In genomic region chr2:218423584-218423983, GRCh38 we compare ENCODE assay signal across 22 cellular contexts. TPM values are rescaled to one million over a fixed set of nuclear protein-coding genes. Genes with fewer than 3 reads are reported as not detected.
DNase-seq lines count a peak whose midpoint lies in the region; ATAC-seq and TF ChIP-seq lines count a peak whose summit lies in the region.
"Had no signal": no experiment of that assay in that cellular context is flagged by ENCODE, and none has a peak within 500 bp of the region (broad histone marks: within the 10 kb centered on the region; RNA-seq: fewer than 3 reads in every experiment).

No MANE protein-coding gene starts in this region.

- no peaks in the 10 kb centered on the region for H3F3A ChIP-seq in GM23338 (replicated peaks; ENCODE audit: low read depth)
- H3F3A ChIP-seq in neural progenitor cell (ENCODE audit: low read depth), result no peaks in the 10 kb centered on the region

- DNase-seq in Right ventricle myocardium inferior (ENCODE audit: missing footprints) (peak; percentile 37), left cardiac atrium (no peak), GM23338 (ENCODE audit: low spot score) (no peak), neural progenitor cell (ENCODE audit: low spot score) (no peak), type B pancreatic cell (ENCODE audit: extremely low spot score, unreplicated experiment) (no peak)
- DNase-seq in stimulated activated CD4-positive, alpha-beta T cell treated with anti-CD3 and anti-CD28 coated beads, Interleukin-2, amount 100 ng/mL, for 48 hours, result no peak
- DNase-seq: 8988T; CD4-positive, alpha-beta memory T cell; DMS 273 treated with DMSO at 0.1 percent for 48 hours; DMS53; DND-41; EL; GM23248; HFFc6 had no signal

- H3K27me3 ChIP-seq in GM23338 (ENCODE audit: insufficient read depth), result no peaks in the 10 kb centered on the region
- no peaks in the 10 kb centered on the region for H3K27me3 ChIP-seq in neural progenitor cell
- H3K27me3 ChIP-seq: BLaER1 had no signal

- no peak overlapping the region for H2AFZ ChIP-seq in GM23338
- H2AFZ ChIP-seq in neural progenitor cell (replicated peaks), result no peak overlapping the region
- H2AFZ ChIP-seq: GM23248 had no signal

- H3K9me3 Mint-ChIP-seq in GM23338, result no peaks in the 10 kb centered on the region
- no peaks in the 10 kb centered on the region for H3K9me3 Mint-ChIP-seq in neural progenitor cell
- no peaks in the 10 kb centered on the region for H3K9me3 Mint-ChIP-seq in type B pancreatic cell
- H3K9me3 Mint-ChIP-seq: CD14-positive monocyte; CD4-positive, alpha-beta memory T cell; HFFc6 had no signal

- H3K36me3 Mint-ChIP-seq in GM23338 (ENCODE audit: low read depth), result no peaks in the 10 kb centered on the region
- no peaks in the 10 kb centered on the region for H3K36me3 Mint-ChIP-seq in neural progenitor cell
- no peaks in the 10 kb centered on the region for H3K36me3 Mint-ChIP-seq in type B pancreatic cell
- H3K36me3 Mint-ChIP-seq: CD14-positive monocyte; CD4-positive, alpha-beta memory T cell had no signal

- H3K27ac ChIP-seq in GM23338 (ENCODE audit: low read depth), result no peak overlapping the region
- no peak overlapping the region for H3K27ac ChIP-seq in neural progenitor cell
- H3K27ac ChIP-seq: BLaER1, GM23248 had no signal

- H3K4me1 Mint-ChIP-seq in GM23338 (peaks cover 6% of the 10 kb centered on the region; the same call in 2 of the 3 replicates), neural progenitor cell (peaks cover 13% of the 10 kb centered on the region), type B pancreatic cell (ENCODE audit: unreplicated experiment) (no peaks in the 10 kb centered on the region)
- H3K4me1 Mint-ChIP-seq: CD4-positive, alpha-beta memory T cell had no signal

- no peak overlapping the region for H3K9ac ChIP-seq in neural progenitor cell
- H3K9ac ChIP-seq: BLaER1, GM23248 had no signal

- H3K4me2 ChIP-seq in GM23338 (no peak overlapping the region), neural progenitor cell (no peak overlapping the region)
- H3K4me2 ChIP-seq: BLaER1 had no signal

- H4K20me1 ChIP-seq in GM23338 (replicated peaks; ENCODE audit: insufficient read depth), result no peaks in the 10 kb centered on the region
- H4K20me1 ChIP-seq in neural progenitor cell (ENCODE audit: low read depth), result no peaks in the 10 kb centered on the region
- H4K20me1 ChIP-seq: BLaER1 had no signal

- H3K27ac Mint-ChIP-seq in GM23338, result peak overlapping the region; percentile 68; the same call in 1 of the 2 replicates
- H3K27ac Mint-ChIP-seq in neural progenitor cell, result peak overlapping the region; percentile 76
- peak overlapping the region; percentile 26 for H3K27ac Mint-ChIP-seq in type B pancreatic cell
- H3K27ac Mint-ChIP-seq: HFFc6 had no signal

- intact Hi-C loops in Right ventricle myocardium inferior (cut with DNase I) (no loop called here), left cardiac atrium (cut with DNase I) (no loop called here)

- H3K9me2 ChIP-seq in GM23338 (ENCODE audit: insufficient read depth), result no peaks in the 10 kb centered on the region

- H3K36me3 ChIP-seq in GM23338 (ENCODE audit: insufficient read depth) (no peaks in the 10 kb centered on the region), neural progenitor cell (no peaks in the 10 kb centered on the region)
- H3K36me3 ChIP-seq: BLaER1 had no signal

- H3K4me1 ChIP-seq in GM23338 (ENCODE audit: insufficient read depth) (peaks cover 8% of the 10 kb centered on the region; the same call in 1 of the 2 replicates), neural progenitor cell (no peaks in the 10 kb centered on the region)
- H3K4me1 ChIP-seq: BLaER1 had no signal

- TF ChIP-seq CTCF in GM23338 (conservative IDR thresholded peaks at IDR 0.05; ENCODE audit: low read depth in 2 of 2) (no peak), neural progenitor cell (IDR thresholded peaks at IDR 0.05) (no peak), type B pancreatic cell (conservative IDR thresholded peaks at IDR 0.05) (no peak)

- no peak for ATAC-seq in Right ventricle myocardium inferior
- ATAC-seq in left cardiac atrium, result no peak
- no peak for ATAC-seq in GM23338
- no peak for ATAC-seq in GM18517 (IDR thresholded peaks at IDR 0.05; ENCODE audit: unreplicated experiment)
- ATAC-seq: GM12878, HCT116 had no signal

- H3K4me3 Mint-ChIP-seq in GM23338 (no peak overlapping the region), neural progenitor cell (no peak overlapping the region), type B pancreatic cell (no peak overlapping the region)
- H3K4me3 Mint-ChIP-seq: CD14-positive monocyte; CD4-positive, alpha-beta memory T cell; HFFc6 had no signal

- H3K27me3 Mint-ChIP-seq in GM23338 (ENCODE audit: insufficient read depth, low read depth, poor library complexity) (peaks cover 4% of the 10 kb centered on the region), neural progenitor cell (ENCODE audit: insufficient read depth, low read depth) (peaks cover 8% of the 10 kb centered on the region), type B pancreatic cell (no peaks in the 10 kb centered on the region)

- H3K79me2 ChIP-seq in GM23338 (replicated peaks; ENCODE audit: insufficient read depth) (no peaks in the 10 kb centered on the region), neural progenitor cell (ENCODE audit: low read depth) (no peaks in the 10 kb centered on the region)

- no peak overlapping the region for H3K4me3 ChIP-seq in GM23338
- no peak overlapping the region for H3K4me3 ChIP-seq in neural progenitor cell
- H3K4me3 ChIP-seq: BLaER1, GM12878, GM23248 had no signal

- H3K9me3 ChIP-seq in neural progenitor cell (ENCODE audit: low read depth), result no peaks in the 10 kb centered on the region
- H3K9me3 ChIP-seq: BLaER1 had no signal

TF ChIP-seq in GM23338, 12 proteins besides CTCF, POLR2A, EP300 and RAD21 (continues in another document):
- TF ChIP-seq NANOG (IDR thresholded peaks at IDR 0.05; ENCODE audit: borderline replicate concordance) (no peak), ETS1 (IDR thresholded peaks at IDR 0.05) (no peak)

RNA-seq across cellular contexts. Expression of gene VIL1, which starts 4.7 kb away (rescaled TPM):
- not detected for total RNA-seq in Right ventricle myocardium inferior
- not detected for total RNA-seq in left cardiac atrium
- 5.9 and 9.2 TPM in 2 replicates for total RNA-seq in GM23338 (2014; rRNA removed; shearing (Covaris generic))
- polyA plus RNA-seq in GM23338 (2016; fragmentation: Nextera tagmentation; extraction: Ambion mirVana), result 2.3 and 3.5 TPM in 2 replicates
- total RNA-seq in neural progenitor cell (ENCODE audit: low replicate concordance), result 0.22 TPM in 1 of 2 replicates, not detected in the other
- 64.6 and 142 TPM in 2 replicates for total RNA-seq in type B pancreatic cell (ENCODE audit: low replicate concordance)
- total RNA-seq: A673; CD4-positive, alpha-beta memory T cell; G401; GM23248; HFFc6 had no signal
- polyA plus RNA-seq: AG04450; CD14-positive monocyte; CD4-positive, alpha-beta memory T cell; GM23248 had no signal

RNA-seq across cellular contexts. Expression of gene CTDSP1, which starts 23.9 kb away (rescaled TPM):
- total RNA-seq in Right ventricle myocardium inferior (101 TPM), left cardiac atrium (100 to 1,000 TPM; 101 to 106 TPM), neural progenitor cell (ENCODE audit: low replicate concordance) (31.3 and 70.5 TPM in 2 replicates), type B pancreatic cell (ENCODE audit: low replicate concordance) (96.4 and 112 TPM in 2 replicates)
- total RNA-seq in GM23338 (2014; rRNA removed; shearing (Covaris generic)), result 14.8 and 21.8 TPM in 2 replicates
- 6.7 and 6.9 TPM in 2 replicates for polyA plus RNA-seq in GM23338 (2016; fragmentation: Nextera tagmentation; extraction: Ambion mirVana)

RNA-seq across cellular contexts. Expression of gene SLC11A1, which starts 41.5 kb away (rescaled TPM):
- total RNA-seq in Right ventricle myocardium inferior, result 5.4 TPM
- total RNA-seq in left cardiac atrium, result 10 to 100 TPM in 1 of 2 donors, 1 to 10 TPM in 1; 8.5 to 16.1 TPM
- total RNA-seq in GM23338 (2014; rRNA removed; shearing (Covaris generic)), result 0.89 TPM in 1 of 2 replicates, not detected in the other
- polyA plus RNA-seq in GM23338 (2016; fragmentation: Nextera tagmentation; extraction: Ambion mirVana), result 0.16 and 0.31 TPM in 2 replicates
- 0.03 TPM in 1 of 2 replicates, not detected in the other for total RNA-seq in neural progenitor cell (ENCODE audit: low replicate concordance)
- 0.39 and 0.64 TPM in 2 replicates for total RNA-seq in type B pancreatic cell (ENCODE audit: low replicate concordance)
- total RNA-seq: GM23248 had no signal
- polyA plus RNA-seq: AG04450 had no signal

Comparison
In these comparisons a context has a peak if more than half of its experiments do, and no peak if none do; other contexts are left out.
1. H3K27ac Mint-ChIP-seq: peak in every context shown above with its lines; median percentile 76 in neural progenitor cell; 68 in GM23338; 26 in type B pancreatic cell.